Comparison of ENCODE assay signal across 10 cellular contexts in genomic region chr20:34791289-34792020, GRCh38. TPM values are rescaled to one million over a fixed set of nuclear protein-coding genes. Genes with fewer than 3 reads are reported as not detected.
A peak's percentile ranks its signal among the peaks of the same experiment; 100 is the strongest.
DNase-seq lines count a peak whose midpoint lies in the region; ATAC-seq and TF ChIP-seq lines count a peak whose summit lies in the region.
"Had no signal": no experiment of that assay in that cellular context is flagged by ENCODE, and none has a peak within 500 bp of the region (broad histone marks: within the 10 kb centered on the region; RNA-seq: fewer than 3 reads in every experiment).

No MANE protein-coding gene starts in this region.

- H3K27ac ChIP-seq in BLaER1 (0 out of 2 replicates have a peak overlapping the region, but pooled peaks have one; percentile 19), MM.1S (ENCODE audit: low read length) (peak overlapping the region; percentile 11; the same call in 1 of the 2 replicates), lung (ENCODE audit: low read depth in 1 of 2, low read length in 1 of 2) (no peak overlapping the region)
- no peak overlapping the region for H3K27ac ChIP-seq in CD8-positive, alpha-beta memory T cell (ENCODE audit: low read depth, low read length)
- H3K27ac ChIP-seq: adrenal gland had no signal

- H3K36me3 ChIP-seq in BLaER1 = peaks cover 42% of the 10 kb centered on the region
- no peaks in the 10 kb centered on the region for H3K36me3 ChIP-seq in MM.1S (replicated peaks; ENCODE audit: insufficient read depth, low read length)
- H3K36me3 ChIP-seq in lung (ENCODE audit: control insufficient read depth in 2 of 2, insufficient read depth in 2 of 2, low read length in 2 of 2) = peaks cover 3 to 9% of the 10 kb centered on the region in 2 donors
- peaks cover 3% of the 10 kb centered on the region for H3K36me3 ChIP-seq in CD8-positive, alpha-beta memory T cell (ENCODE audit: insufficient read depth, low read length)

- H3K27me3 ChIP-seq in BLaER1 = no peaks in the 10 kb centered on the region
- H3K27me3 ChIP-seq in MM.1S (replicated peaks; ENCODE audit: insufficient read depth, low read length) = no peaks in the 10 kb centered on the region
- no peaks in the 10 kb centered on the region for H3K27me3 ChIP-seq in lung (ENCODE audit: control insufficient read depth, insufficient read depth)
- H3K27me3 ChIP-seq in CD8-positive, alpha-beta memory T cell (ENCODE audit: insufficient read depth, low read length, poor library complexity, severe bottlenecking) = no peaks in the 10 kb centered on the region
- H3K27me3 ChIP-seq: adrenal gland had no signal

- H3K4me2 ChIP-seq in BLaER1 = peak overlapping the region; percentile 23
- H3K4me2 ChIP-seq in MM.1S (ENCODE audit: low read depth, low read length) = peak overlapping the region; percentile 20; the same call in 1 of the 2 replicates

- H3K9me2 ChIP-seq in MM.1S (replicated peaks; ENCODE audit: insufficient read depth, low read length) = no peaks in the 10 kb centered on the region

- H3K9me3 ChIP-seq in BLaER1 (no peaks in the 10 kb centered on the region), MM.1S (replicated peaks; ENCODE audit: insufficient read depth, low read length) (no peaks in the 10 kb centered on the region), lung (ENCODE audit: control insufficient read depth in 2 of 2, insufficient read depth in 1 of 2, low read length in 1 of 2) (no peaks in the 10 kb centered on the region)
- no peaks in the 10 kb centered on the region for H3K9me3 ChIP-seq in CD8-positive, alpha-beta memory T cell (ENCODE audit: low read length)
- H3K9me3 ChIP-seq: adrenal gland had no signal

- ATAC-seq in lung (ENCODE audit: insufficient read depth, low FRiP score) (peak; percentile 62), HG02885 (IDR thresholded peaks at IDR 0.05; ENCODE audit: poor library complexity, unreplicated experiment) (no peak), GM19463 (IDR thresholded peaks at IDR 0.05; ENCODE audit: unreplicated experiment) (no peak)

- H3F3A ChIP-seq in MM.1S (ENCODE audit: insufficient read depth, low read length) = no peaks in the 10 kb centered on the region

- peaks cover 21 to 36% (median 25%) of the 10 kb centered on the region in 3 donors for H3K4me1 Mint-ChIP-seq in CD8-positive, alpha-beta memory T cell

- TF ChIP-seq CTCF in MM.1S (IDR thresholded peaks at IDR 0.05; ENCODE audit: low read length) (no peak), astrocyte of the spinal cord (IDR thresholded peaks at IDR 0.05; ENCODE audit: low read depth, low read length) (no peak), lung (IDR thresholded peaks at IDR 0.05; ENCODE audit: control extremely low read depth, extremely low read depth) (no peak)

- H3K79me2 ChIP-seq in MM.1S (ENCODE audit: low read length) = peaks cover 48% of the 10 kb centered on the region

- peaks cover 56% of the 10 kb centered on the region for H4K20me1 ChIP-seq in BLaER1
- H4K20me1 ChIP-seq in MM.1S (ENCODE audit: insufficient read depth, low read length) = no peaks in the 10 kb centered on the region

- no peak overlapping the region for H3K4me3 Mint-ChIP-seq in CD8-positive, alpha-beta memory T cell

- H3K4me1 ChIP-seq in BLaER1 (peaks cover 14% of the 10 kb centered on the region), MM.1S (ENCODE audit: low read length) (peaks cover 15% of the 10 kb centered on the region), lung (ENCODE audit: control insufficient read depth in 2 of 2, insufficient read depth in 2 of 2, low read length in 2 of 2) (peaks cover 0 to 1% of the 10 kb centered on the region in 2 donors)
- H3K4me1 ChIP-seq in CD8-positive, alpha-beta memory T cell (ENCODE audit: insufficient read depth, low read length) = no peaks in the 10 kb centered on the region

- DNase-seq in MM.1S (no peak), astrocyte of the spinal cord (ENCODE audit: low read depth, low spot score) (peak; percentile 75), lung (ENCODE audit: low spot score) (no peak), 8988T (no peak)
- no peak for DNase-seq in CD8-positive, alpha-beta memory T cell
- DNase-seq: GOT3 had no signal

- CTCF ChIA-PET in CD8-positive, alpha-beta memory T cell (lab: Charles Lee) = no interaction called here

- H3K9ac ChIP-seq in BLaER1 (no peak overlapping the region), MM.1S (ENCODE audit: low read length) (no peak overlapping the region)

- no peak overlapping the region for H2AFZ ChIP-seq in MM.1S (ENCODE audit: low read length)

- POLR2A ChIA-PET in CD8-positive, alpha-beta memory T cell (lab: Charles Lee) = no interaction called here

- in situ Hi-C loops in astrocyte of the spinal cord (cut with HindIII; ENCODE audit: low sequenced_read_pairs) = no loop called here

- 38 to 54% methylated on average over 2 of the region's 2 CpGs for WGBS in lung, 2 donors

- H3K27me3 Mint-ChIP-seq in CD8-positive, alpha-beta memory T cell = no peaks in the 10 kb centered on the region

- H3K4me3 ChIP-seq in BLaER1 (no peak overlapping the region), MM.1S (ENCODE audit: low read length) (no peak overlapping the region), astrocyte of the spinal cord (ENCODE audit: low read depth, low read length) (no peak overlapping the region), lung (no peak overlapping the region)
- H3K4me3 ChIP-seq in CD8-positive, alpha-beta memory T cell (ENCODE audit: low read length) = no peak overlapping the region
- H3K4me3 ChIP-seq: adrenal gland had no signal

- H3K9me3 Mint-ChIP-seq in CD8-positive, alpha-beta memory T cell = no peaks in the 10 kb centered on the region

- H3K27ac Mint-ChIP-seq in CD8-positive, alpha-beta memory T cell = peak overlapping the region in 2 of 8 donors; percentile 32 to 45

- peaks cover 0 to 39% (median 1%) of the 10 kb centered on the region in 3 donors for H3K36me3 Mint-ChIP-seq in CD8-positive, alpha-beta memory T cell

RNA-seq across cellular contexts. Expression of gene NCOA6, which starts 34.0 kb away (rescaled TPM):
- 10 to 100 TPM; 20.9 to 27.5 TPM for total RNA-seq in lung
- polyA plus RNA-seq in lung = 10 to 100 TPM; 13.2 to 22.7 TPM
- total RNA-seq in CD8-positive, alpha-beta memory T cell = 10 to 100 TPM; 22.7 to 23.1 TPM
- polyA plus RNA-seq in CD8-positive, alpha-beta memory T cell = 11.4 TPM

Comparison
In these comparisons a context has a peak if more than half of its experiments do, and no peak if none do; other contexts are left out.
1. H3K27ac ChIP-seq: peak in BLaER1 (single experiment) and MM.1S (single experiment); none in lung (0 of 2) and CD8-positive, alpha-beta memory T cell (single experiment).